ENCODE assay signal across 8 cellular contexts in genomic region chr7:141737836-141738591, GRCh38. TPM values are rescaled to one million over a fixed set of nuclear protein-coding genes. Genes with fewer than 3 reads are reported as not detected.
DNase-seq lines count a peak whose midpoint lies in the region; ATAC-seq and TF ChIP-seq lines count a peak whose summit lies in the region.

TSS of gene SSBP1 (plus strand) at chr7:141738358. CDS start at chr7:141739167, 809 bp downstream.

- 0 to 3% methylated on average over 2 to 46 of the region's 46 CpGs for WGBS in transverse colon (ENCODE audit: low coverage in 1 of 2), 2 donors

- peak within 1 kb of the TSS; percentile 89 for H2AFZ ChIP-seq in SU-DHL-6 (ENCODE audit: low read depth, low read length, severe bottlenecking)
- peak within 1 kb of the TSS; percentile 80 for H2AFZ ChIP-seq in parathyroid adenoma

- peak within 1 kb of the TSS; percentile 76 for H3K4me3 ChIP-seq in GM12864 (ENCODE audit: low read depth, low read length)
- peak within 1 kb of the TSS; percentile 85 for H3K4me3 ChIP-seq in SU-DHL-6 (ENCODE audit: insufficient read depth, low read length, poor library complexity, severe bottlenecking)
- peak within 1 kb of the TSS; percentile 86 for H3K4me3 ChIP-seq in parathyroid adenoma (ENCODE audit: low read depth, low read length)
- peak within 1 kb of the TSS; percentile 53 to 96 (median 84) for H3K4me3 ChIP-seq in transverse colon

- H3K4me2 ChIP-seq in SU-DHL-6 (ENCODE audit: low read depth, low read length, poor library complexity, severe bottlenecking) (peak within 1 kb of the TSS; percentile 89), parathyroid adenoma (ENCODE audit: low read length) (peak within 1 kb of the TSS; percentile 74)

- intact Hi-C loops in Right ventricle myocardium superior (cut with DNase I) (no loop called here), transverse colon (cut with DNase I; ENCODE audit: low total_unique reads) (no loop called here)

- TF ChIP-seq EP300 in transverse colon (IDR thresholded peaks at IDR 0.05; ENCODE audit: low read depth), result no peak

- peak; percentile 70 for TF ChIP-seq POLR2A in transverse colon (IDR thresholded peaks at IDR 0.05)

- H3K4me1 ChIP-seq in parathyroid adenoma (no peaks in the 10 kb centered on the region), transverse colon (peaks cover 11 to 28% (median 18%) of the 10 kb centered on the region in 4 donors)

- H3K27ac ChIP-seq in SU-DHL-6 (ENCODE audit: low read depth, low read length), result peak within 1 kb of the TSS; percentile 68
- H3K27ac ChIP-seq in parathyroid adenoma, result peak within 1 kb of the TSS; percentile 75
- H3K27ac ChIP-seq in transverse colon, result peak within 1 kb of the TSS; percentile 90 to 91 (median 90)

- ATAC-seq in HG02642 (IDR thresholded peaks at IDR 0.05; ENCODE audit: poor library complexity, unreplicated experiment) (peak; percentile 94), Right ventricle myocardium superior (ENCODE audit: poor library complexity) (peak; percentile 97)

- TF ChIP-seq CTCF in GM12864 (IDR thresholded peaks at IDR 0.05; ENCODE audit: low read depth, low read length, missing control alignments) (peak; percentile 82), SU-DHL-6 (IDR thresholded peaks at IDR 0.05; ENCODE audit: insufficient read depth, low read length, poor library complexity, severe bottlenecking) (peak; percentile 91), parathyroid adenoma (IDR thresholded peaks at IDR 0.05) (peak; percentile 79), transverse colon (IDR thresholded peaks at IDR 0.05) (peak; percentile 53 to 85 (median 72))

- peaks cover 42% of the 10 kb centered on the region for H3K79me2 ChIP-seq in SU-DHL-6 (ENCODE audit: insufficient read depth, low read length)
- H3K79me2 ChIP-seq in parathyroid adenoma, result peaks cover 5% of the 10 kb centered on the region

- 0 out of 2 replicates have a peak, but pooled peaks cover 4% of the 10 kb centered on the region for H4K20me1 ChIP-seq in SU-DHL-6 (ENCODE audit: low read depth, low read length)

- H3K36me3 ChIP-seq in SU-DHL-6 (ENCODE audit: low read length), result peaks cover 18% of the 10 kb centered on the region
- no peaks in the 10 kb centered on the region for H3K36me3 ChIP-seq in parathyroid adenoma (ENCODE audit: control insufficient read depth, insufficient read depth, low read length)
- peaks cover 0 to 30% (median 8%) of the 10 kb centered on the region in 4 donors for H3K36me3 ChIP-seq in transverse colon

- peak; percentile 93 for DNase-seq in GM12864 (ENCODE audit: low read depth)
- peak; percentile 98 for DNase-seq in NCI-H1105 treated with DMSO at 0.1 percent for 48 hours (lab: John Stamatoyannopoulos, UW)
- DNase-seq in activated naive CD8-positive, alpha-beta T cell treated with anti-CD3 and anti-CD28 coated beads, Interleukin-2, amount 50 U/mL, for 16 hours (ENCODE audit: low read depth, low spot score), result peak; percentile 81
- peak; percentile 92 for DNase-seq in Right ventricle myocardium superior
- peak; percentile 93 for DNase-seq in transverse colon

- H3K9me3 ChIP-seq in SU-DHL-6 (ENCODE audit: insufficient read depth, low read length) (no peaks in the 10 kb centered on the region), parathyroid adenoma (ENCODE audit: control insufficient read depth, low read length) (no peaks in the 10 kb centered on the region), transverse colon (no peaks in the 10 kb centered on the region)

- H3K27me3 ChIP-seq in SU-DHL-6 (ENCODE audit: low read length) (no peaks in the 10 kb centered on the region), parathyroid adenoma (ENCODE audit: control insufficient read depth, insufficient read depth, low read length) (no peaks in the 10 kb centered on the region), transverse colon (no peaks in the 10 kb centered on the region)

- in situ Hi-C loops in transverse colon (cut with MboI; ENCODE audit: low pct_ligation_motif_present in 1 of 4, low pct_unique_long_range_greater_than_20kb in 1 of 4, low sequenced_read_pairs in 3 of 4), result no loop called here

- H3K9ac ChIP-seq in SU-DHL-6 (ENCODE audit: low read length) (peak within 1 kb of the TSS; percentile 74), parathyroid adenoma (peak within 1 kb of the TSS; percentile 9)

- H3K9me2 ChIP-seq in SU-DHL-6 (replicated peaks; ENCODE audit: insufficient read depth, low read length), result no peaks in the 10 kb centered on the region

- H3F3A ChIP-seq in SU-DHL-6 (ENCODE audit: insufficient read depth), result peaks cover 3% of the 10 kb centered on the region; the same call in 1 of the 2 replicates

RNA-seq across cellular contexts. Expression of gene SSBP1, which starts in this region (rescaled TPM):
- total RNA-seq in Right ventricle myocardium superior, result 116 TPM
- total RNA-seq in transverse colon, result 10 to 100 TPM; 12.9 to 83.8 (median 50.7) TPM

Comparison
In these comparisons a context has a peak if more than half of its experiments do, and no peak if none do; other contexts are left out.
1. Peak in every context shown above with its lines: DNase-seq, ATAC-seq, H3K4me3 ChIP-seq and H3K27ac ChIP-seq.